1 cellular context compared by ENCODE assay signal in the genomic region with DNA sequence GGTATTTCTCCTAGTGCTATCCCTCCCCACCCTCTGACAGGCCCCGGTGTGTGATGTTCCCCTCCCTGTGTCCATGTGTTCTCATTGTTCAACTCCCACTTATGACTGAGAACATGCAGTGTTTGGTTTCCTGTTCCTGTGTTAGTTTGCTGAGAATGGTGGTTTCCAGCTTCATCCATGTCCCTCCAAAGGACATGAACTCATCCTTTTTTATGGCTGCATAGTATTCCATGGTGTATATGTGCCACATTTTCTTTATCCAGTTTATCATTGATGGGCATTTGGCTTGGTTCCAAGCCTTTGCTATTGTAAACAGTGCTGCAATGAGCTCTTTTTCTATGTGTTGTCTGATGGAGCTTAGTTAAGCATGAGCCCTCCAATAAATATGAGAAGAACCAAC.
TF ChIP-seq lines count a peak whose summit lies in the region.
"Not testable (repeated sequence)": the region's sequence is repeated elsewhere in the genome, so short reads cannot be mapped to it uniquely, and the experiment has no call there.

No MANE protein-coding gene starts in this region.

- not testable (repeated sequence) for H3K9me3 ChIP-seq in HEK293 (ENCODE audit: control insufficient read depth, insufficient read depth, low read depth, low read length)

- CTCF ChIA-PET in HEK293 (lab: Yijun Ruan, JAX), result not testable (repeated sequence)

- not testable (repeated sequence) for H3K36me3 ChIP-seq in HEK293 (ENCODE audit: control insufficient read depth in 2 of 2, insufficient read depth in 1 of 2, low read length in 2 of 2)

- POLR2A ChIA-PET in HEK293 (lab: Yijun Ruan, JAX), result not testable (repeated sequence)

- H3K27ac ChIP-seq in HEK293 (ENCODE audit: extremely low read depth, low read depth, low read length), result not testable (repeated sequence)

- not testable (repeated sequence) for TF ChIP-seq CTCF in HEK293 (tag by site-specific recombination; IDR thresholded peaks at IDR 0.05)

- not testable (repeated sequence) for H3K4me1 ChIP-seq in HEK293 (ENCODE audit: control insufficient read depth, insufficient read depth, low read length)

- H3K4me3 ChIP-seq in HEK293 (ENCODE audit: low read depth, low read length), result not testable (repeated sequence)

TF ChIP-seq in HEK293, 187 proteins besides CTCF, POLR2A, EP300 and RAD21:
- TF ChIP-seq, protein P1, sequence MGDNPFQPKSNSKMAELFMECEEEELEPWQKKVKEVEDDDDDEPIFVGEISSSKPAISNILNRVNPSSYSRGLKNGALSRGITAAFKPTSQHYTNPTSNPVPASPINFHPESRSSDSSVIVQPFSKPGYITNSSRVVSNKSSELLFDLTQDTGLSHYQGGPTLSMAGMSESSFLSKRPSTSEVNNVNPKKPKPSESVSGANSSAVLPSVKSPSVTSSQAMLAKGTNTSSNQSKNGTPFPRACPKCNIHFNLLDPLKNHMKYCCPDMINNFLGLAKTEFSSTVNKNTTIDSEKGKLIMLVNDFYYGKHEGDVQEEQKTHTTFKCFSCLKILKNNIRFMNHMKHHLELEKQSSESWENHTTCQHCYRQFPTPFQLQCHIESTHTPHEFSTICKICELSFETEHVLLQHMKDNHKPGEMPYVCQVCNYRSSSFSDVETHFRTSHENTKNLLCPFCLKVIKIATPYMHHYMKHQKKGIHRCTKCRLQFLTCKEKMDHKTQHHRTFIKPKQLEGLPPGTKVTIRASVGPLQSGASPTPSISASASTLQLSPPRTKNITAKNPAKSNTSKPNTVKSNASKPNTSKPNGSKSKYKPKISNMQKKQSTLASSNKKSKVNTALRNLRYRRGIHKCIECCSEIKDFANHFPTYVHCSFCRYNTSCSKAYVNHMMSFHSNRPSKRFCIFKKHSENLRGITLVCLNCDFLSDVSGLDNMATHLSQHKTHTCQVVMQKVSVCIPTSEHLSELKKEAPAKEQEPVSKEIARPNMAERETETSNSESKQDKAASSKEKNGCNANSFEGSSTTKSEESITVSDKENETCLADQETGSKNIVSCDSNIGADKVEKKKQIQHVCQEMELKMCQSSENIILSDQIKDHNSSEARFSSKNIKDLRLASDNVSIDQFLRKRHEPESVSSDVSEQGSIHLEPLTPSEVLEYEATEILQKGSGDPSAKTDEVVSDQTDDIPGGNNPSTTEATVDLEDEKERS (tag by site-specific recombination; IDR thresholded peaks at IDR 0.05), result 0 out of 2 replicates have a peak, but pooled peaks have one; percentile 23
- TF ChIP-seq ZNF146 (tag by site-specific recombination; IDR thresholded peaks at IDR 0.05), result peak; percentile 93
